2 cellular contexts compared by ENCODE assay signal in the genomic region with DNA sequence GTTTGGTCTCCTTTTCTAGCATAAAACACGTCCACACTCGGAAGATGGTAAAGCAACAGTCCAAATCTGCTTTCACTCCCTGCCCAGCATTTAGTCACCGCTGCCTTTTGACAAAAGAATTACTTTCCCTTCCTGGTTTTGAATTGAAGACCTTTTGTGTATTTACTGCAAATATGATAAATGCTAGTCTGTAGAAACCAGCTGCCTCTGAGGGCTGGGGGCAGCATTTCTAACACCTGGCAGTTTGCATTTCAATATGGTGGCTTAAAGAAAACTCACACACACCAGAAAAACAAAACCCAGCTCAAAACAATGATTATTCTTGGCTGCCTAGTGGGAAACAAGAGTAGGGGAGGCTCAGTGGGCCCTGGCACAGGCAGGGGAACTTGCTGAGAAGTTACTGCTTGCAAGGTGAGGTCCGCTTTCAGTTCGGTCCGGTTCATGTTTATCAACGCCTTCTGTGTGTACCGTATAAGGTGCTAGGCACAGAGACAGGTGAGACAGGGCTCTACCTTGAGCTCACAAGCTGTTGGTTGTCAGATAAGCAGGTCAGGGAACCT.
A peak's percentile ranks its signal among the peaks of the same experiment; 100 is the strongest.
TF ChIP-seq lines count a peak whose summit lies in the region.

No MANE protein-coding gene starts in this region.

TF ChIP-seq in HepG2, 621 proteins besides CTCF, POLR2A, EP300 and RAD21:
- TF ChIP-seq RBM22 (optimal IDR thresholded peaks at IDR 0.05; ENCODE audit: low read length), result peak; percentile 50
- TF ChIP-seq, protein P1, sequence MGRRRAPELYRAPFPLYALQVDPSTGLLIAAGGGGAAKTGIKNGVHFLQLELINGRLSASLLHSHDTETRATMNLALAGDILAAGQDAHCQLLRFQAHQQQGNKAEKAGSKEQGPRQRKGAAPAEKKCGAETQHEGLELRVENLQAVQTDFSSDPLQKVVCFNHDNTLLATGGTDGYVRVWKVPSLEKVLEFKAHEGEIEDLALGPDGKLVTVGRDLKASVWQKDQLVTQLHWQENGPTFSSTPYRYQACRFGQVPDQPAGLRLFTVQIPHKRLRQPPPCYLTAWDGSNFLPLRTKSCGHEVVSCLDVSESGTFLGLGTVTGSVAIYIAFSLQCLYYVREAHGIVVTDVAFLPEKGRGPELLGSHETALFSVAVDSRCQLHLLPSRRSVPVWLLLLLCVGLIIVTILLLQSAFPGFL (CRISPR knock-in tag; IDR thresholded peaks at IDR 0.05), result no peak

TF ChIP-seq in H1, 55 proteins besides CTCF, POLR2A, EP300 and RAD21:
- TF ChIP-seq NANOG (IDR thresholded peaks at IDR 0.05; ENCODE audit: insufficient read depth, low read depth, low read length, poor library complexity, severe bottlenecking) (no peak), BRCA1 (IDR thresholded peaks at IDR 0.05; ENCODE audit: low read depth, low read length) (no peak)
